Comparison of ENCODE assay signal across 1 cellular context in genomic region chr19:57320180-57321084, GRCh38.
A peak's percentile ranks its signal among the peaks of the same experiment; 100 is the strongest.
TF ChIP-seq lines count a peak whose summit lies in the region.

ZNF543 (plus strand) TSS chr19:57320472; CDS start chr19:57320854, 382 bp downstream.

TF ChIP-seq in K562, 482 proteins besides CTCF, POLR2A, EP300 and RAD21 (continued from another document and continues in another):
- TF ChIP-seq FOXK1 (CRISPR knock-in tag; IDR thresholded peaks at IDR 0.05; ENCODE audit: borderline replicate concordance) (peak; percentile 29; the same call in 1 of the 2 replicates), MTA3 (IDR thresholded peaks at IDR 0.05; ENCODE audit: borderline replicate concordance) (no peak), ZNF311 (CRISPR knock-in tag; IDR thresholded peaks at IDR 0.05) (no peak), NEUROD1 (IDR thresholded peaks at IDR 0.05; ENCODE audit: borderline replicate concordance, low read depth, low read length, partially characterized antibody) (no peak), ZFP36 (IDR thresholded peaks at IDR 0.05; ENCODE audit: low read depth, low read length, partially characterized antibody) (no peak), PTRF (tag; IDR thresholded peaks at IDR 0.05) (no peak), FOXA3 (CRISPR knock-in tag; conservative IDR thresholded peaks at IDR 0.05 in 1 of 2, IDR thresholded peaks at IDR 0.05 in 1 of 2) (no peak), ELF1 (tag; IDR thresholded peaks at IDR 0.05) (peak; percentile 57), CXXC5 (CRISPR knock-in tag; IDR thresholded peaks at IDR 0.05) (peak; percentile 96), MYC (IDR thresholded peaks at IDR 0.05; ENCODE audit: low read depth, low read length) (peak; percentile 13; the same call in 1 of the 2 replicates), MYC (CRISPR knock-in tag; IDR thresholded peaks at IDR 0.05; ENCODE audit: borderline replicate concordance, low read depth) (no peak), ZNF174 (CRISPR knock-in tag; IDR thresholded peaks at IDR 0.05) (no peak), CAMTA2 (CRISPR knock-in tag; conservative IDR thresholded peaks at IDR 0.05) (no peak), STAT5B (CRISPR knock-in tag; IDR thresholded peaks at IDR 0.05) (no peak), FOS (IDR thresholded peaks at IDR 0.05; ENCODE audit: extremely low read depth, insufficient read length) (peak; percentile 12), CEBPB (tag; IDR thresholded peaks at IDR 0.05) (no peak), RERE (CRISPR knock-in tag; IDR thresholded peaks at IDR 0.05; ENCODE audit: borderline replicate concordance) (no peak), HNRNPK (IDR thresholded peaks at IDR 0.05; ENCODE audit: low read depth, low read length, poor library complexity, severe bottlenecking) (no peak), NCOA1 (IDR thresholded peaks at IDR 0.05; ENCODE audit: low read depth) (no peak), ZNF274 (IDR thresholded peaks at IDR 0.05; ENCODE audit: borderline replicate concordance, low read depth, low read length) (no peak), SPI1 (IDR thresholded peaks at IDR 0.05; ENCODE audit: borderline replicate concordance, low read depth, low read length) (peak; percentile 45; the same call in 1 of the 2 replicates), ZNF75A (CRISPR knock-in tag; IDR thresholded peaks at IDR 0.05) (peak; percentile 15; the same call in 1 of the 2 replicates), MEF2D (tag; conservative IDR thresholded peaks at IDR 0.05; ENCODE audit: low read depth) (no peak), JUNB (CRISPR knock-in tag; conservative IDR thresholded peaks at IDR 0.05) (peak; percentile 83), ZNF780A (CRISPR knock-in tag; IDR thresholded peaks at IDR 0.05) (no peak), THAP7 (CRISPR knock-in tag; IDR thresholded peaks at IDR 0.05) (no peak), HMGN3 (IDR thresholded peaks at IDR 0.05; ENCODE audit: borderline replicate concordance, extremely low read depth, insufficient read length, low read depth, low read length) (peak; percentile 23), ZNF766 (CRISPR knock-in tag; conservative IDR thresholded peaks at IDR 0.05) (no peak), BRF1 (IDR thresholded peaks at IDR 0.05; ENCODE audit: borderline replicate concordance, extremely low read depth, insufficient read length) (no peak), HCFC1 (IDR thresholded peaks at IDR 0.05; ENCODE audit: low read depth, low read length) (peak; percentile 59), U2AF1 (optimal IDR thresholded peaks at IDR 0.05; ENCODE audit: low read depth, low read length) (no peak), HLTF (IDR thresholded peaks at IDR 0.05) (no peak), GATAD2A (IDR thresholded peaks at IDR 0.05) (no peak), NR4A1 (CRISPR knock-in tag; IDR thresholded peaks at IDR 0.05) (no peak), NR4A1 (tag; IDR thresholded peaks at IDR 0.05) (no peak), FOXP1 (CRISPR knock-in tag; IDR thresholded peaks at IDR 0.05) (0 out of 2 replicates have a peak, but pooled peaks have one; percentile 27), SMC3 (conservative IDR thresholded peaks at IDR 0.05; ENCODE audit: insufficient read depth, low read depth, low read length) (0 out of 2 replicates have a peak, but pooled peaks have one; percentile 6), MBD2 (IDR thresholded peaks at IDR 0.05; ENCODE audit: borderline replicate concordance, low read depth) (peak; percentile 50; the same call in 1 of the 2 replicates), CEBPZ (IDR thresholded peaks at IDR 0.05; ENCODE audit: borderline replicate concordance, low read depth, low read length) (no peak; the same call in 1 of the 2 replicates), ZNF551 (CRISPR knock-in tag; IDR thresholded peaks at IDR 0.05) (no peak), ZSCAN32 (CRISPR knock-in tag; IDR thresholded peaks at IDR 0.05) (no peak), ZNF699 (CRISPR knock-in tag; IDR thresholded peaks at IDR 0.05; ENCODE audit: insufficient replicate concordance) (no peak), GMEB1 (CRISPR knock-in tag; IDR thresholded peaks at IDR 0.05) (peak; percentile 81), POLR2B (IDR thresholded peaks at IDR 0.05; ENCODE audit: low read depth, partially characterized antibody) (peak; percentile 56), E2F8 (IDR thresholded peaks at IDR 0.05; ENCODE audit: low read depth, partially characterized antibody) (peak; percentile 59), FOSL1 (tag; conservative IDR thresholded peaks at IDR 0.05) (peak; percentile 42; the same call in 1 of the 2 replicates), RBFOX2 (IDR thresholded peaks at IDR 0.05; ENCODE audit: low read depth, low read length) (peak; percentile 92)
